Comparison of ENCODE assay signal across 16 cellular contexts in the genomic region with DNA sequence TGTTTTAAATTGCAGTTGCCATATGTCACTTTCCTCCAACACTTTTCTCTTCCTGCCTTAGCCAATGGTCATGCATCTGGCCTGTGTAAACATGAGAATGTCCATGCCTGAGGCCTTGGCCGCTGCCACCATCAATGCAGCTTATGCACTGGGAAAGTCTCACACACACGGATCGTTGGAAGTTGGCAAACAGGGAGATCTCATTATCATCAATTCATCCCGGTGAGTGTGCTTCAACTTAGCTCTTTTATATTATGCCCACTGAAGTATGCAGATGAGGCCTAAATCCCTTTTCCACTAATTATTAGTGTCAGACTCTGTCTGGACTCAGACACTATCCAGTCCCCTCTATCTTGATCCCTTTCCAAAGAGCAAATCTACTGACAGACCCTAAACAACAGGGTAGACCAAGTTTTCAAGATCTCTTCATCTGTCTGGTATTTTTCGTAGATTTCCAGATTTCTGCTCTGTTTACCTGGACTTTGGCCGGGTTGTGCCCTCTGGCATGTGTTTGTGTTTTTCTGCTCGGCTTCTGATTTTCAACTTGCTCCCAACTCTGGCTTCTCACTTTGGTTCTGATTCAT. TPM values are rescaled to one million over a fixed set of nuclear protein-coding genes. Genes with fewer than 3 reads are reported as not detected.
DNase-seq lines count a peak whose midpoint lies in the region; ATAC-seq and TF ChIP-seq lines count a peak whose summit lies in the region.
"Had no signal": no experiment of that assay in that cellular context is flagged by ENCODE, and none has a peak within 500 bp of the region (broad histone marks: within the 10 kb centered on the region; RNA-seq: fewer than 3 reads in every experiment).

No MANE protein-coding gene starts in this region.

- peak; percentile 36 for DNase-seq in DMS 273 (lab: John Stamatoyannopoulos, UW; ENCODE audit: unreplicated experiment)
- peak; percentile 7 for DNase-seq in ELR (ENCODE audit: low read depth)
- DNase-seq in right lobe of liver = peak; percentile 51 to 78 (median 69)
- no peak for DNase-seq in NCI-H524 treated with DMSO at 0.1 percent for 48 hours (lab: John Stamatoyannopoulos, UW)
- DNase-seq in G401 (ENCODE audit: low spot score) = no peak
- DNase-seq in NK-92 treated with Interleukin-12 subunit alpha and Interleukin-12 subunit beta, amount 100 ng/mL, for 24 hours (lab: John Stamatoyannopoulos, UW) = no peak
- DNase-seq: DMS153, GDM1, NCI-H1417 treated with DMSO at 0.1 percent for 48 hours, NCI-H2081 treated with DMSO at 0.1 percent for 48 hours, NCI-H526, Right ventricle myocardium superior, T-helper 17 cell had no signal

- H3K36me3 ChIP-seq in right lobe of liver = peaks cover 0 to 31% (median 3%) of the 10 kb centered on the region in 4 donors
- H3K36me3 ChIP-seq: BLaER1 treated with 17β-estradiol and CSF1 and Interleukin-3, amounts not matched to agents 10 nM and 100 nM had no signal

- ATAC-seq in SK-N-SH treated with all-trans-retinoic acid at 6 μM for 48 hours = no peak
- ATAC-seq in right lobe of liver = peak; percentile 83 to 93 (median 86)
- ATAC-seq: Panc1, T-helper 17 cell had no signal

- no peak for TF ChIP-seq CTCF in right lobe of liver (IDR thresholded peaks at IDR 0.05)

- H3K27me3 ChIP-seq in right lobe of liver = no peaks in the 10 kb centered on the region
- H3K27me3 ChIP-seq: BLaER1 treated with 17β-estradiol and CSF1 and Interleukin-3, amounts not matched to agents 10 nM and 100 nM had no signal

- no peak overlapping the region for H3K4me3 ChIP-seq in right lobe of liver
- H3K4me3 ChIP-seq: BLaER1 treated with 17β-estradiol and CSF1 and Interleukin-3, amounts not matched to agents 10 nM and 100 nM had no signal

- in situ Hi-C loops in G401 (cut with HindIII; ENCODE audit: low sequenced_read_pairs) = no loop called here

- H3K27ac ChIP-seq in right lobe of liver = peak overlapping the region; percentile 3 to 90 (median 73)
- H3K27ac ChIP-seq: BLaER1 treated with 17β-estradiol and CSF1 and Interleukin-3, amounts not matched to agents 10 nM and 100 nM had no signal

- intact Hi-C loops in right lobe of liver (cut with DNase I) = no loop called here

- H3K4me1 ChIP-seq in right lobe of liver = peaks cover 0 to 34% (median 9%) of the 10 kb centered on the region in 4 donors

- 16% methylated on average over 7 of the region's 7 CpGs for WGBS in right lobe of liver (ENCODE audit: insufficient coverage, low coverage, low lambda C conversion rate, missing lambda C conversion rate)

- no peaks in the 10 kb centered on the region for H3K9me3 ChIP-seq in right lobe of liver

- TF ChIP-seq POLR2A in right lobe of liver (IDR thresholded peaks at IDR 0.05) = no peak

TF ChIP-seq in SK-N-SH treated with all-trans-retinoic acid at 6 μM for 48 hours, 23 proteins besides CTCF, POLR2A, EP300 and RAD21:
- TF ChIP-seq TCF4 (CRISPR knock-in tag; IDR thresholded peaks at IDR 0.05; ENCODE audit: borderline replicate concordance) (no peak), OSR1 (CRISPR knock-in tag; IDR thresholded peaks at IDR 0.05) (no peak), ZFP30 (CRISPR knock-in tag; IDR thresholded peaks at IDR 0.05) (no peak), ESRRG (CRISPR knock-in tag; IDR thresholded peaks at IDR 0.05) (no peak), ZNF70 (CRISPR knock-in tag; IDR thresholded peaks at IDR 0.05) (peak; percentile 78)
- TF ChIP-seq, protein P1, sequence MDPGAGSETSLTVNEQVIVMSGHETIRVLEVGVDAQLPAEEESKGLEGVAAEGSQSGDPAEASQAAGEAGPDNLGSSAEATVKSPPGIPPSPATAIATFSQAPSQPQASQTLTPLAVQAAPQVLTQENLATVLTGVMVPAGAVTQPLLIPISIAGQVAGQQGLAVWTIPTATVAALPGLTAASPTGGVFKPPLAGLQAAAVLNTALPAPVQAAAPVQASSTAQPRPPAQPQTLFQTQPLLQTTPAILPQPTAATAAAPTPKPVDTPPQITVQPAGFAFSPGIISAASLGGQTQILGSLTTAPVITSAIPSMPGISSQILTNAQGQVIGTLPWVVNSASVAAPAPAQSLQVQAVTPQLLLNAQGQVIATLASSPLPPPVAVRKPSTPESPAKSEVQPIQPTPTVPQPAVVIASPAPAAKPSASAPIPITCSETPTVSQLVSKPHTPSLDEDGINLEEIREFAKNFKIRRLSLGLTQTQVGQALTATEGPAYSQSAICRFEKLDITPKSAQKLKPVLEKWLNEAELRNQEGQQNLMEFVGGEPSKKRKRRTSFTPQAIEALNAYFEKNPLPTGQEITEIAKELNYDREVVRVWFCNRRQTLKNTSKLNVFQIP (CRISPR knock-in tag; IDR thresholded peaks at IDR 0.05; ENCODE audit: borderline replicate concordance, low read depth) = no peak
- TF ChIP-seq, protein P2, sequence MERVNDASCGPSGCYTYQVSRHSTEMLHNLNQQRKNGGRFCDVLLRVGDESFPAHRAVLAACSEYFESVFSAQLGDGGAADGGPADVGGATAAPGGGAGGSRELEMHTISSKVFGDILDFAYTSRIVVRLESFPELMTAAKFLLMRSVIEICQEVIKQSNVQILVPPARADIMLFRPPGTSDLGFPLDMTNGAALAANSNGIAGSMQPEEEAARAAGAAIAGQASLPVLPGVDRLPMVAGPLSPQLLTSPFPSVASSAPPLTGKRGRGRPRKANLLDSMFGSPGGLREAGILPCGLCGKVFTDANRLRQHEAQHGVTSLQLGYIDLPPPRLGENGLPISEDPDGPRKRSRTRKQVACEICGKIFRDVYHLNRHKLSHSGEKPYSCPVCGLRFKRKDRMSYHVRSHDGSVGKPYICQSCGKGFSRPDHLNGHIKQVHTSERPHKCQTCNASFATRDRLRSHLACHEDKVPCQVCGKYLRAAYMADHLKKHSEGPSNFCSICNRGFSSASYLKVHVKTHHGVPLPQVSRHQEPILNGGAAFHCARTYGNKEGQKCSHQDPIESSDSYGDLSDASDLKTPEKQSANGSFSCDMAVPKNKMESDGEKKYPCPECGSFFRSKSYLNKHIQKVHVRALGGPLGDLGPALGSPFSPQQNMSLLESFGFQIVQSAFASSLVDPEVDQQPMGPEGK (CRISPR knock-in tag; IDR thresholded peaks at IDR 0.05; ENCODE audit: borderline replicate concordance) = no peak

RNA-seq across cellular contexts. Expression of a gene that starts 23.2 kb away (rescaled TPM):
- total RNA-seq in right lobe of liver = 10 to 100 TPM; 41.4 to 97.8 (median 69.1) TPM
- total RNA-seq in G401 (2014; rRNA removed; shearing (Covaris generic)) = 0.27 and 0.62 TPM in 2 replicates

RNA-seq across cellular contexts. Expression of a gene that starts 24.0 kb away (rescaled TPM):
- 1 to 10 TPM in 2 of 6 experiments, under 1 TPM in 4; 0.19 to 1.8 (median 0.89) TPM for total RNA-seq in right lobe of liver
- not detected in 2 replicates for total RNA-seq in G401 (2014; rRNA removed; shearing (Covaris generic))

RNA-seq across cellular contexts. Expression of a gene that starts 29.8 kb away (rescaled TPM):
- total RNA-seq in right lobe of liver = 100 to 1,000 TPM in 5 of 6 experiments, 10 to 100 TPM in 1; 95.8 to 190 (median 174) TPM
- total RNA-seq in G401 (2014; rRNA removed; shearing (Covaris generic)) = 0.06 TPM in 1 of 2 replicates, not detected in the other

Comparison
In these comparisons a context has a peak if more than half of its experiments do, and no peak if none do; other contexts are left out.
1. DNase-seq: peak in DMS 273 (single experiment), ELR (single experiment) and right lobe of liver (3 of 3); none in NCI-H524 treated with DMSO at 0.1 percent for 48 hours (single experiment), G401 (single experiment) and NK-92 treated with Interleukin-12 subunit alpha and Interleukin-12 subunit beta, amount 100 ng/mL, for 24 hours (single experiment).
2. RNA of a gene that starts 23.2 kb away (total RNA-seq): 41.4 to 97.8 TPM in right lobe of liver; 0.27 to 0.62 TPM in G401; every median in the first group is over 10 times any median in the second.
3. RNA of a gene that starts 29.8 kb away (total RNA-seq): 95.8 to 190 TPM in right lobe of liver; 0.06 TPM in G401; every median in the first group is over 10 times any median in the second.